33 cellular contexts compared by ENCODE assay signal in genomic region chr3:35814531-35814930, GRCh38.
"Had no signal": no experiment of that assay in that cellular context is flagged by ENCODE, and none has a peak within 500 bp of the region (broad histone marks: within the 10 kb centered on the region; RNA-seq: fewer than 3 reads in every experiment).

No MANE protein-coding gene starts in this region.

- DNase-seq: activated effector memory CD4-positive, alpha-beta T cell treated with anti-CD3 and anti-CD28 coated beads, Interleukin-2, amount 50 U/mL, for 16 hours; activated effector memory CD4-positive, alpha-beta T cell treated with Interleukin-2 at 50 U/mL for 16 hours; activated gamma-delta T cell; activated gamma-delta T cell treated with Interleukin-2 at 50 U/mL for 16 hours; activated naive CD4-positive, alpha-beta T cell; activated naive CD4-positive, alpha-beta T cell treated with anti-CD3 and anti-CD28 coated beads for 36 hours; activated naive CD4-positive, alpha-beta T cell treated with anti-CD3 and anti-CD28 coated beads, Interleukin-2, amount 10 ng/mL, durations not matched to agents 7 days and 5 days; activated naive CD4-positive, alpha-beta T cell treated with anti-CD3 and anti-CD28 coated beads, Interleukin-2, amount 50 U/mL, for 16 hours; activated naive CD4-positive, alpha-beta T cell treated with Interleukin-2 at 50 U/mL for 16 hours; activated naive CD8-positive, alpha-beta T cell treated with anti-CD3 and anti-CD28 coated beads for 36 hours; activated naive CD8-positive, alpha-beta T cell treated with anti-CD3 and anti-CD28 coated beads, Interleukin-2, amount 10 ng/mL, durations not matched to agents 7 days and 5 days; activated naive CD8-positive, alpha-beta T cell treated with anti-CD3 and anti-CD28 coated beads, Interleukin-2, amount 50 U/mL, for 24 hours; activated T-cell treated with anti-CD3 and anti-CD28 coated beads for 4 hours; activated T-cell treated with anti-CD3 and anti-CD28 coated beads, Interleukin-2, amount 50 U/mL, for 1 hour; activated T-cell treated with anti-CD3 and anti-CD28 coated beads, Interleukin-2, amount 50 U/mL, for 24 hours; activated T-cell treated with anti-CD3 and anti-CD28 coated beads, Interleukin-2, amount 50 U/mL, for 4 hours; activated T-cell treated with anti-CD3 and anti-CD28 coated beads, Interleukin-2, amount 50 U/mL, for 48 hours; activated T-cell treated with anti-CD3 and anti-CD28 coated beads, Interleukin-2, amount 50 U/mL, for 72 hours; adrenal gland; amniotic stem cell; amygdala; anterior cingulate cortex; aorta; body of pancreas; brain microvascular endothelial cell; caudate nucleus; central memory CD4-positive, alpha-beta T cell; cerebellar nuclear complex had no signal

- H3K27me3 ChIP-seq: adrenal gland, ascending aorta, body of pancreas, brain microvascular endothelial cell, breast epithelium, cardiac muscle cell had no signal

- H3K4me3 ChIP-seq: adrenal gland, ascending aorta, body of pancreas, breast epithelium, cardiac muscle cell had no signal

- H3K36me3 ChIP-seq: adrenal gland, ascending aorta, brain microvascular endothelial cell, breast epithelium, cardiac muscle cell had no signal

- H3K27ac ChIP-seq: adrenal gland, ascending aorta, body of pancreas, brain microvascular endothelial cell, breast epithelium, cardiac muscle cell had no signal

- ATAC-seq: activated naive CD4-positive, alpha-beta T cell treated with anti-CD3 and anti-CD28 coated beads, Interleukin-2, amount 50 U/mL, for 72 hours; activated naive CD8-positive, alpha-beta T cell treated with anti-CD3 and anti-CD28 coated beads, Interleukin-2, amount 50 U/mL, for 24 hours; activated T-cell treated with anti-CD3 and anti-CD28 coated beads, Interleukin-2, amount 50 U/mL, for 4 hours; activated T-cell treated with anti-CD3 and anti-CD28 coated beads, Interleukin-2, amount 50 U/mL, for 72 hours; activated T-helper 17 cell treated with anti-CD3 and anti-CD28 coated beads, Interleukin-2, amount 50 U/mL, for 72 hours; body of pancreas had no signal

- H3K4me1 ChIP-seq: adrenal gland, ascending aorta, body of pancreas, breast epithelium had no signal
